Comparison of ENCODE assay signal across 14 cellular contexts in the genomic region with DNA sequence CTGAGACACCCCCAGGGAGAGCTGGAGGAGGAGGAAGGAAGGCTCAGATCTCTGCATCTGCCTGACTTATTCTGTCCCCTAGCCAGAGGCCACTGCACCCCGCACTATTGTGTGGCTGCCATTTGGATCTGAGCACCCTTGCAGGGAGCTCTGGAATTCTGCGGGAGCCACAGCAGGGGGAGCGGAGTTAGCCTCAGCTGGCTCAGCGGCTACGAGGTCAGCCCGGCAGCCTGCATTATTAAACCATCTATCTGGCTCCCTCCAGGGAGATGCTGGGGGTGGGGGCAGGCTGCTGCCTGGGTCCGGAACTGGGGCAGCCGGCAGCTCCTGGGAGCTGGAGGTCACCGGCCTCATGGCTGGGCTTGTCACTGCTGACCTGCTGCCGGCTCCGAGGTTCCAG. TPM values are rescaled to one million over a fixed set of nuclear protein-coding genes. Genes with fewer than 3 reads are reported as not detected.
"Had no signal": no experiment of that assay in that cellular context is flagged by ENCODE, and none has a peak within 500 bp of the region (broad histone marks: within the 10 kb centered on the region; RNA-seq: fewer than 3 reads in every experiment).

No MANE protein-coding gene starts in this region.

- H3K4me3 ChIP-seq: coronary artery, skin epidermis, thyroid gland had no signal

- H3K4me1 ChIP-seq: thyroid gland had no signal

- ATAC-seq: natural killer cell treated with Interleukin-12 subunit alpha and Interleukin-12 subunit beta and Interleukin-15 and Interleukin-18, amount 100 ng/mL, for 72 hours; stimulated activated effector memory CD8-positive, alpha-beta T cell treated with anti-CD3 and anti-CD28 coated beads, Interleukin-12 subunit alpha, Interleukin-12 subunit beta, amount 100 ng/mL, for 72 hours; T-cell had no signal

- H3K36me3 ChIP-seq: thyroid gland had no signal

- H3K27ac Mint-ChIP-seq: activated naive CD4-positive, alpha-beta T cell treated with anti-CD3 and anti-CD28 coated beads for 36 hours; T-cell had no signal

- DNase-seq: activated CD4-positive, alpha-beta T cell treated with anti-CD3 and anti-CD28 coated beads for 48 hours; activated CD8-positive, alpha-beta memory T cell treated with anti-CD3 and anti-CD28 coated beads for 24 hours; activated naive CD4-positive, alpha-beta T cell treated with anti-CD3 and anti-CD28 coated beads for 36 hours; central memory CD4-positive, alpha-beta T cell; effector CD8-positive, alpha-beta T cell; hypothalamus; T-cell; T1000; thyroid gland had no signal

- H3K9me3 ChIP-seq: thyroid gland had no signal

- H3K27ac ChIP-seq: coronary artery, skin epidermis, thyroid gland had no signal

- H3K36me3 Mint-ChIP-seq: natural killer cell treated with Interleukin-12 subunit alpha and Interleukin-12 subunit beta and Interleukin-15 and Interleukin-18, amount 100 ng/mL, for 72 hours had no signal

- H3K4me3 Mint-ChIP-seq: activated naive CD4-positive, alpha-beta T cell treated with anti-CD3 and anti-CD28 coated beads for 36 hours; natural killer cell treated with Interleukin-12 subunit alpha and Interleukin-12 subunit beta and Interleukin-15 and Interleukin-18, amount 100 ng/mL, for 72 hours; stimulated activated effector memory CD8-positive, alpha-beta T cell treated with anti-CD3 and anti-CD28 coated beads, Interleukin-12 subunit alpha, Interleukin-12 subunit beta, amount 100 ng/mL, for 72 hours; T-cell had no signal

- H3K9me3 Mint-ChIP-seq: activated naive CD4-positive, alpha-beta T cell treated with anti-CD3 and anti-CD28 coated beads for 36 hours; natural killer cell treated with Interleukin-12 subunit alpha and Interleukin-12 subunit beta and Interleukin-15 and Interleukin-18, amount 100 ng/mL, for 72 hours had no signal

RNA-seq across cellular contexts. Expression of a gene that starts 6.5 kb away (rescaled TPM):
- total RNA-seq: lung microvascular endothelial cell had no signal
